In the genomic region with DNA sequence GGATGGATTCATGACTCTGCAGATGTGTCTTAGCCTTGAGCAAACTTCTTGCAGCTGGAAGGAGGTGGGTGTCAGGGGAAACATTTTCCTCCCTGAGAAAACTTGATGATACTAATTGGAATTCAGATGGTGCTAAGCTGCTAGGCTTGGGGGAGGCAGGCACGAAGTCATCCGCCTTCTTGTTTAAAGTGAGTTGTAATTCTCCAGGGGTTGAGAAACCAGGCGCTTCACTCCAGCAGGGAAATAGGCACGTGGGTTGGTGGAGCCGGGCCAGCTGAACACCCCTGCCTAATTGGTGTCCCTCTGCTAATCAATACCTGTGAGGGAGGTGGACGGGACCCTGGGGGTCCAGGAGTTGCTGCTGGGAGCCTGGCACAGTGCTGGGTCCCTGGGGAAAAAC, we compare ENCODE assay signal across 27 cellular contexts. TPM values are rescaled to one million over a fixed set of nuclear protein-coding genes. Genes with fewer than 3 reads are reported as not detected.
DNase-seq lines count a peak whose midpoint lies in the region; ATAC-seq, FAIRE-seq and TF ChIP-seq lines count a peak whose summit lies in the region.
"Had no signal": no experiment of that assay in that cellular context is flagged by ENCODE, and none has a peak within 500 bp of the region (broad histone marks: within the 10 kb centered on the region; RNA-seq: fewer than 3 reads in every experiment).

No MANE protein-coding gene starts in this region.

- no peak overlapping the region for H3K4me2 ChIP-seq in H1 (ENCODE audit: insufficient read depth in 1 of 2, low read depth in 2 of 2, low read length in 2 of 2)
- H3K4me2 ChIP-seq: BLaER1 had no signal

- no peak for ATAC-seq in upper lobe of right lung

- H3K9ac ChIP-seq in H1 (replicated peaks in 1 of 4; ENCODE audit: extremely low read depth in 1 of 4, low read depth in 3 of 4, low read length in 3 of 4), result no peak overlapping the region
- H3K9ac ChIP-seq: BLaER1 had no signal

- no peak overlapping the region for H3K4me3 Mint-ChIP-seq in nephron progenitor cell
- H3K4me3 Mint-ChIP-seq: CD4-positive, alpha-beta memory T cell; CD4-positive, CD25-positive, alpha-beta regulatory T cell; CD8-positive, alpha-beta memory T cell had no signal

- H4K20me1 ChIP-seq in H1 (replicated peaks in 1 of 2; ENCODE audit: control insufficient read depth in 1 of 2, insufficient read depth in 2 of 2, low read length in 2 of 2), result no peaks in the 10 kb centered on the region
- H4K20me1 ChIP-seq: BLaER1 had no signal

- H2BK12ac ChIP-seq in H1 (ENCODE audit: low read depth, low read length), result 0 out of 2 replicates have a peak overlapping the region, but pooled peaks have one; percentile 60

- POLR2A ChIA-PET in H1 (lab: Charles Lee; ENCODE audit: partially characterized antibody), result no interaction called here

- H3K9me3 Mint-ChIP-seq in nephron progenitor cell, result peaks cover 27% of the 10 kb centered on the region

- H3K18ac ChIP-seq in H1 (ENCODE audit: extremely low read depth, low read length), result no peak overlapping the region

- H3K4me1 Mint-ChIP-seq in nephron progenitor cell, result peaks cover 14% of the 10 kb centered on the region
- H3K4me1 Mint-ChIP-seq: CD14-positive monocyte had no signal

- H3K4me3 ChIP-seq in H1 (ENCODE audit: extremely low read depth in 1 of 4, insufficient read depth in 2 of 4, low read depth in 3 of 4, low read length in 4 of 4) (no peak overlapping the region), upper lobe of right lung (no peak overlapping the region)
- H3K4me3 ChIP-seq: BLaER1 had no signal

- H3K9me3 ChIP-seq in H1 (ENCODE audit: insufficient read depth in 2 of 2, low read depth in 1 of 2, low read length in 1 of 2) (0 out of 4 replicates have a peak, but pooled peaks cover 4% of the 10 kb centered on the region in 2 experiments), upper lobe of right lung (no peaks in the 10 kb centered on the region)
- H3K9me3 ChIP-seq: BE2C had no signal

- no peak for TF ChIP-seq RAD21 in H1 (IDR thresholded peaks at IDR 0.05 in 1 of 2, conservative IDR thresholded peaks at IDR 0.05 in 1 of 2; ENCODE audit: low read depth in 2 of 2, low read length in 2 of 2)

- no peak overlapping the region for H3K23ac ChIP-seq in H1 (ENCODE audit: insufficient read length)

- intact Hi-C loops in posterior vena cava (cut with DNase I), result no loop called here
- intact Hi-C loops in upper lobe of right lung (cut with DNase I), result no loop called here

- peak overlapping the region; percentile 69 for H4K8ac ChIP-seq in H1 (ENCODE audit: extremely low read depth, insufficient read depth, low read length)

- no peak overlapping the region for H4K5ac ChIP-seq in H1 (ENCODE audit: insufficient read length, low read depth, low read length)

- H2BK15ac ChIP-seq in H1 (ENCODE audit: low read length), result no peak overlapping the region

- H3K27ac ChIP-seq in H1 (ENCODE audit: low read depth, low read length) (no peak overlapping the region), upper lobe of right lung (no peak overlapping the region)
- H3K27ac ChIP-seq: BLaER1 had no signal

- H4K91ac ChIP-seq in H1 (replicated peaks; ENCODE audit: insufficient read length, low read length), result no peak overlapping the region

- H2AFZ ChIP-seq in H1 (ENCODE audit: low read length), result no peak overlapping the region

- H2AK5ac ChIP-seq in H1 (ENCODE audit: low read depth, low read length), result no peak overlapping the region

- no peaks in the 10 kb centered on the region for H3K36me3 Mint-ChIP-seq in nephron progenitor cell (ENCODE audit: low read depth)
- H3K36me3 Mint-ChIP-seq: CD14-positive monocyte; CD4-positive, alpha-beta memory T cell; CD4-positive, CD25-positive, alpha-beta regulatory T cell had no signal

- no peak overlapping the region for H3K4ac ChIP-seq in H1 (replicated peaks; ENCODE audit: insufficient read length, low read depth, low read length)

- H3K79me1 ChIP-seq in H1 (ENCODE audit: low read depth, low read length), result no peaks in the 10 kb centered on the region

- CTCF ChIA-PET in H1 (lab: Charles Lee; ENCODE audit: partially characterized antibody), result interaction anchor here (1.2 to 2.4 kb wide), 2 partner anchors 18 to 28 kb away, joined by 3 to 5 read pairs; no protein-coding TSS in a partner anchor

- no peak for TF ChIP-seq POLR2A in H1 (IDR thresholded peaks at IDR 0.05; ENCODE audit: control extremely low read depth in 1 of 2, low read depth in 2 of 2, low read length in 2 of 2)

- H3K4me1 ChIP-seq in H1 (replicated peaks in 1 of 4; ENCODE audit: control insufficient read depth in 3 of 4, insufficient read depth in 4 of 4, low read length in 3 of 4), result peaks cover 0 to 10% (median 4%) of the 10 kb centered on the region in 4 experiments; a peak in 5 of 7 replicates
- peaks cover 5% of the 10 kb centered on the region for H3K4me1 ChIP-seq in upper lobe of right lung
- H3K4me1 ChIP-seq: BE2C had no signal

- DNase-seq in H1 (ENCODE audit: low read depth in 1 of 2, low spot score in 2 of 2) (no peak), nephron progenitor cell (no peak), posterior vena cava (ENCODE audit: low spot score) (peak; percentile 68), upper lobe of right lung (peak; percentile 45), HuH-7 (ENCODE audit: low spot score) (no peak), D341Med (ENCODE audit: low spot score) (no peak), midbrain (lab: John Stamatoyannopoulos, UW) (no peak)
- DNase-seq in activated naive CD4-positive, alpha-beta T cell (lab: John Stamatoyannopoulos, UW), result no peak
- DNase-seq: 8988T; ACHN; BE2C; C1 segment of cervical spinal cord; CD4-positive, alpha-beta memory T cell; CD4-positive, CD25-positive, alpha-beta regulatory T cell; CD8-positive, alpha-beta memory T cell; COR-L47; DMS79 treated with DMSO at 0.1 percent for 48 hours; GF-D8 had no signal

- TF ChIP-seq EP300 in H1 (IDR thresholded peaks at IDR 0.05; ENCODE audit: borderline replicate concordance in 1 of 2, low read depth in 2 of 2, low read length in 2 of 2), result no peak

- no peak overlapping the region for H2BK20ac ChIP-seq in H1 (ENCODE audit: low read length)

- TF ChIP-seq CTCF in H1 (IDR thresholded peaks at IDR 0.05; ENCODE audit: control extremely low read depth in 1 of 3, insufficient read depth in 1 of 3, low read depth in 1 of 3, low read length in 3 of 3), result no peak
- TF ChIP-seq CTCF in nephron progenitor cell (IDR thresholded peaks at IDR 0.05), result no peak
- TF ChIP-seq CTCF in upper lobe of right lung (IDR thresholded peaks at IDR 0.05), result no peak

- no peak overlapping the region for H3K14ac ChIP-seq in H1 (ENCODE audit: insufficient read length)

- WGBS in H1 (ENCODE audit: extremely low coverage in 1 of 2, insufficient coverage in 1 of 2, insufficient read length in 1 of 2, insufficient replicate concordance in 2 of 2, low coverage in 1 of 2, low lambda C conversion rate in 2 of 2, missing lambda C conversion rate in 1 of 2), 2 experiments, result 86% methylated on average over 6 of the region's 6 CpGs; no CpG with 5 or more reads in 1 of the 2 experiments

- FAIRE-seq in H1 (lab: Jason Lieb, UNC), result no peak
- FAIRE-seq: A204.1, D721Med, G401.6, GM12891, GM19239 had no signal

- peak overlapping the region; percentile 71 for H3K27ac Mint-ChIP-seq in nephron progenitor cell
- H3K27ac Mint-ChIP-seq: CD14-positive monocyte; CD4-positive, alpha-beta memory T cell had no signal

- no peak overlapping the region for H3K56ac ChIP-seq in H1 (replicated peaks; ENCODE audit: insufficient read length, low read depth, low read length)

- no peaks in the 10 kb centered on the region for H3K36me3 ChIP-seq in H1 (ENCODE audit: control insufficient read depth in 2 of 4, insufficient read depth in 4 of 4, low read length in 3 of 4)
- no peaks in the 10 kb centered on the region for H3K36me3 ChIP-seq in upper lobe of right lung
- H3K36me3 ChIP-seq: BE2C, BLaER1 had no signal

- no peaks in the 10 kb centered on the region for H3K79me2 ChIP-seq in H1 (ENCODE audit: control insufficient read depth in 1 of 2, insufficient read depth in 2 of 2, low read length in 2 of 2)

- H2BK5ac ChIP-seq in H1 (ENCODE audit: low read depth, low read length), result no peak overlapping the region

- peaks cover under 1% of the 10 kb centered on the region for H3K27me3 Mint-ChIP-seq in nephron progenitor cell (ENCODE audit: low read depth, poor library complexity)

- no peak overlapping the region for H2BK120ac ChIP-seq in H1 (replicated peaks; ENCODE audit: low read depth, low read length)

- H3K27me3 ChIP-seq in H1 (replicated peaks in 1 of 4; ENCODE audit: control insufficient read depth in 3 of 4, extremely low read depth in 1 of 4, insufficient read depth in 3 of 4, low read length in 3 of 4), result no peaks in the 10 kb centered on the region; a peak in 2 of 7 replicates
- no peaks in the 10 kb centered on the region for H3K27me3 ChIP-seq in upper lobe of right lung
- H3K27me3 ChIP-seq: BE2C, BLaER1 had no signal

- H3K23me2 ChIP-seq in H1 (ENCODE audit: low read depth, low read length), result no peaks in the 10 kb centered on the region

TF ChIP-seq in H1, 55 proteins besides CTCF, POLR2A, EP300 and RAD21:
- TF ChIP-seq SP2 (IDR thresholded peaks at IDR 0.05; ENCODE audit: low read length) (no peak), SUZ12 (IDR thresholded peaks at IDR 0.05; ENCODE audit: low read length) (no peak), RBBP5 (IDR thresholded peaks at IDR 0.05; ENCODE audit: borderline replicate concordance, low read depth, low read length) (no peak), HDAC6 (IDR thresholded peaks at IDR 0.05; ENCODE audit: low read depth, low read length) (no peak), KDM4A (IDR thresholded peaks at IDR 0.05; ENCODE audit: low read depth, low read length, severe bottlenecking) (no peak), ASH2L (IDR thresholded peaks at IDR 0.05; ENCODE audit: low read length) (no peak), BACH1 (IDR thresholded peaks at IDR 0.05; ENCODE audit: low read length) (no peak), BCL11A (IDR thresholded peaks at IDR 0.05; ENCODE audit: low read depth in 2 of 2, low read length in 2 of 2) (no peak)

RNA-seq across cellular contexts. Expression of gene FAM181A, which starts 48.9 kb away (rescaled TPM):
- total RNA-seq in H1 (2021; fragmentation: NEBNext Ultra II Directional; extraction: Animal tissue kit (Norgen Biotek cat#: 25700)), result not detected in 2 replicates
- polyA plus RNA-seq in H1 (2011; rRNA removed), result not detected in 2 replicates
- polyA plus RNA-seq in H1 (2011; cell fraction: cytosol; rRNA removed), result not detected
- not detected for polyA plus RNA-seq in H1 (2011; cell fraction: nucleus; rRNA removed)
- not detected in 4 replicates for polyA plus RNA-seq in H1 (2012, experiment 1 of 2)
- polyA plus RNA-seq in H1 (2012, experiment 2 of 2), result not detected
- polyA plus RNA-seq in H1 (2013, experiment 1 of 2), result not detected
- not detected for polyA plus RNA-seq in H1 (2013, experiment 2 of 2)
- polyA minus RNA-seq in H1 (2011; rRNA and poly(A)+ RNA removed), result not detected in 2 replicates
- polyA minus RNA-seq in H1 (2011; cell fraction: cytosol; rRNA and poly(A)+ RNA removed), result not detected
- polyA minus RNA-seq in H1 (2011; cell fraction: nucleus; rRNA and poly(A)+ RNA removed), result not detected
- total RNA-seq in posterior vena cava, result not detected
- 3.5 TPM for total RNA-seq in upper lobe of right lung
- total RNA-seq: A673; CD4-positive, alpha-beta memory T cell; CD4-positive, CD25-positive, alpha-beta regulatory T cell; CD8-positive, alpha-beta memory T cell had no signal
- polyA plus RNA-seq: AG04450; CD14-positive monocyte; CD4-positive, alpha-beta memory T cell; CD4-positive, CD25-positive, alpha-beta regulatory T cell; CD8-positive, alpha-beta memory T cell had no signal

Comparison
In these comparisons a context has a peak if more than half of its experiments do, and no peak if none do; other contexts are left out.
1. DNase-seq: peak in posterior vena cava (single experiment) and upper lobe of right lung (single experiment); none in H1 (0 of 2), nephron progenitor cell (single experiment), HuH-7 (single experiment), D341Med (single experiment), midbrain (single experiment) and activated naive CD4-positive, alpha-beta T cell (0 of 4).